In genomic region chr1:201285846-201286245, GRCh38 we compare ENCODE assay signal across 20 cellular contexts. TPM values are rescaled to one million over a fixed set of nuclear protein-coding genes. Genes with fewer than 3 reads are reported as not detected.
DNase-seq lines count a peak whose midpoint lies in the region; ATAC-seq and TF ChIP-seq lines count a peak whose summit lies in the region.
"Had no signal": no experiment of that assay in that cellular context is flagged by ENCODE, and none has a peak within 500 bp of the region (broad histone marks: within the 10 kb centered on the region; RNA-seq: fewer than 3 reads in every experiment).

No MANE protein-coding gene starts in this region.

- TF ChIP-seq CTCF in A673 (conservative IDR thresholded peaks at IDR 0.05; ENCODE audit: low read depth, low read length) (no peak), RWPE1 (conservative IDR thresholded peaks at IDR 0.05; ENCODE audit: low read depth) (no peak), foreskin keratinocyte (conservative IDR thresholded peaks at IDR 0.05) (no peak), sigmoid colon (IDR thresholded peaks at IDR 0.05) (no peak), ovary (IDR thresholded peaks at IDR 0.05) (no peak)

- BruUV-seq in A673 (replicated peaks; lab: Mats Ljungman, UMichigan) = no TSS peak

- no peak for ATAC-seq in foreskin keratinocyte
- ATAC-seq in HG02588 (IDR thresholded peaks at IDR 0.05; ENCODE audit: unreplicated experiment) = no peak
- no peak for ATAC-seq in HG02981 (IDR thresholded peaks at IDR 0.05; ENCODE audit: unreplicated experiment)
- ATAC-seq: GM12878 had no signal

- H3K27me3 ChIP-seq in A673 (replicated peaks; ENCODE audit: insufficient read depth, low read depth, low read length, poor library complexity) (no peaks in the 10 kb centered on the region), foreskin keratinocyte (no peaks in the 10 kb centered on the region), sigmoid colon (peaks cover 8 to 40% (median 21%) of the 10 kb centered on the region in 3 donors), ovary (no peaks in the 10 kb centered on the region)

- CTCF ChIA-PET in A673 (lab: Charles Lee) (no interaction called here), RWPE1 (lab: Yijun Ruan, JAX) (interaction anchor here (1.5 to 5.9 kb wide), 4 partner anchors 23 to 76 kb away, joined by 4 to 45 read pairs (median 8); no protein-coding TSS in a partner anchor)

- DNase-seq in A673 (ENCODE audit: low spot score) (no peak), RWPE1 (ENCODE audit: low spot score) (no peak), foreskin keratinocyte (no peak), sigmoid colon (peak; percentile 12), ovary (no peak)
- DNase-seq in stimulated activated CD4-positive, alpha-beta T cell treated with anti-CD3 and anti-CD28 coated beads, Interleukin-2, amount 100 ng/mL, for 48 hours = no peak
- DNase-seq: IMR-90; NCI-H146; NCI-H345; NCI-H526 treated with DMSO at 0.1 percent for 48 hours; NK-92 treated with Interleukin-12 subunit alpha and Interleukin-12 subunit beta, amount 100 ng/mL, for 24 hours; OCI-M1; Right ventricle myocardium superior had no signal

- TF ChIP-seq POLR2A in sigmoid colon (IDR thresholded peaks at IDR 0.05) = no peak
- no peak for TF ChIP-seq POLR2A in ovary (IDR thresholded peaks at IDR 0.05)

- peak overlapping the region; percentile 94 for H3K4me3 ChIP-seq in A673 (ENCODE audit: low read depth, low read length, poor library complexity, severe bottlenecking)
- no peak overlapping the region for H3K4me3 ChIP-seq in sigmoid colon
- H3K4me3 ChIP-seq in ovary = no peak overlapping the region
- H3K4me3 ChIP-seq: GM12878, HAP-1 had no signal

- intact Hi-C loops in A673 (cut with micrococcal nuclease; ENCODE audit: unreplicated experiment) (no loop called here), sigmoid colon (cut with DNase I) (no loop called here), ovary (cut with DNase I) (no loop called here)

- H3K36me3 ChIP-seq in A673 (ENCODE audit: insufficient read depth, low read length, poor library complexity, severe bottlenecking) (peaks cover 64% of the 10 kb centered on the region), sigmoid colon (no peaks in the 10 kb centered on the region), ovary (no peaks in the 10 kb centered on the region)
- H3K36me3 ChIP-seq: HAP-1 had no signal

- H3K27ac ChIP-seq in A673 (ENCODE audit: low read depth, low read length, poor library complexity, severe bottlenecking) = peak overlapping the region; percentile 96
- H3K27ac ChIP-seq in RWPE1 = peak overlapping the region; percentile 97
- H3K27ac ChIP-seq in foreskin keratinocyte = peak overlapping the region; percentile 98
- no peak overlapping the region for H3K27ac ChIP-seq in sigmoid colon
- H3K27ac ChIP-seq in ovary = no peak overlapping the region

- 80 to 81% methylated on average over 7 of the region's 7 CpGs for WGBS in sigmoid colon, 2 donors
- WGBS in ovary, 3 donors = 77 to 84% (median 78%) methylated on average over 7 of the region's 7 CpGs

- POLR2A ChIA-PET in A673 (lab: Charles Lee; ENCODE audit: low non-redundant PET) = no interaction called here
- POLR2A ChIA-PET in RWPE1 (lab: Yijun Ruan, JAX; ENCODE audit: low non-redundant PET) = interaction anchor here (4.5 to 8.5 kb wide), 2 partner anchors 24 to 25 kb away, joined by 31 to 109 read pairs; no protein-coding TSS in a partner anchor

- H3K9me3 ChIP-seq in A673 (ENCODE audit: low read depth, low read length, poor library complexity, severe bottlenecking) (no peaks in the 10 kb centered on the region), sigmoid colon (no peaks in the 10 kb centered on the region), ovary (no peaks in the 10 kb centered on the region)
- H3K9me3 ChIP-seq: HAP-1 had no signal

- no peak for TF ChIP-seq EP300 in sigmoid colon (IDR thresholded peaks at IDR 0.05)
- TF ChIP-seq EP300 in ovary (IDR thresholded peaks at IDR 0.05) = no peak

- H3K4me1 ChIP-seq in A673 (ENCODE audit: insufficient read depth, low read length, poor library complexity, severe bottlenecking) = peaks cover 58% of the 10 kb centered on the region
- H3K4me1 ChIP-seq in foreskin keratinocyte = peaks cover 39% of the 10 kb centered on the region
- H3K4me1 ChIP-seq in sigmoid colon = peaks cover 0 to 12% (median 10%) of the 10 kb centered on the region in 4 donors
- H3K4me1 ChIP-seq in ovary (ENCODE audit: insufficient read depth) = no peaks in the 10 kb centered on the region
- H3K4me1 ChIP-seq: HAP-1 had no signal

RNA-seq across cellular contexts. Expression of gene PKP1, which starts 2.5 kb away (rescaled TPM):
- total RNA-seq in A673 (2021) (492 and 535 TPM in 2 replicates), foreskin keratinocyte (153 and 171 TPM in 2 replicates), sigmoid colon (under 1 TPM in 2 of 4 donors, not detected in 2; under 0.01 to 0.16 TPM), ovary (under 1 TPM in 5 of 7 donors, not detected in 2; 0.07 to 0.48 (median 0.18) TPM)
- polyA plus RNA-seq in foreskin keratinocyte (92.5 and 104 TPM in 2 replicates), sigmoid colon (under 1 TPM; under 0.01 to 0.60 (median 0.48) TPM), ovary (under 1 TPM; 0.05 to 0.18 TPM)
- total RNA-seq: A172, G401, GM12878, LHCN-M2 had no signal

Comparison
In these comparisons a context has a peak if more than half of its experiments do, and no peak if none do; other contexts are left out.
1. H3K27ac ChIP-seq: peak in A673 (single experiment), RWPE1 (single experiment) and foreskin keratinocyte (single experiment); none in sigmoid colon (0 of 4) and ovary (0 of 2).
2. RNA of gene PKP1, which starts 2.5 kb away (total RNA-seq): 492 to 535 TPM in A673 and 153 to 171 TPM in foreskin keratinocyte; 0.07 to 0.48 TPM in ovary and under 0.01 to 0.16 TPM in sigmoid colon; every median in the first group is over 100 times any median in the second.